ENCODE assay signal across 26 cellular contexts in genomic region chr5:153985498-153985897, GRCh38.
"Had no signal": no experiment of that assay in that cellular context is flagged by ENCODE, and none has a peak within 500 bp of the region (broad histone marks: within the 10 kb centered on the region; RNA-seq: fewer than 3 reads in every experiment).

No MANE protein-coding gene starts in this region.

- H3K27me3 ChIP-seq: brain microvascular endothelial cell, dorsolateral prefrontal cortex, esophagus squamous epithelium, gastroesophageal sphincter, heart right ventricle, hepatocyte had no signal

- H3K27ac ChIP-seq: brain microvascular endothelial cell, coronary artery, dorsolateral prefrontal cortex, gastroesophageal sphincter, heart right ventricle, hepatocyte, WERI-Rb-1 had no signal

- H3K4me3 ChIP-seq: coronary artery, dorsolateral prefrontal cortex, esophagus squamous epithelium, gastroesophageal sphincter, heart right ventricle, hepatocyte had no signal

- ATAC-seq: activated CD4-positive, CD25-positive, alpha-beta regulatory T cell treated with anti-CD3 and anti-CD28 coated beads, Interleukin-2, amount 50 U/mL, for 24 hours; activated CD8-positive, alpha-beta T cell treated with anti-CD3 and anti-CD28 coated beads for 36 hours; activated T-cell treated with anti-CD3 and anti-CD28 coated beads, Interleukin-2, amount 50 U/mL, for 4 hours; activated T-helper 17 cell treated with anti-CD3 and anti-CD28 coated beads, Interleukin-2, amount 50 U/mL, for 72 hours; gastroesophageal sphincter; heart right ventricle had no signal

- H3K9me3 ChIP-seq: esophagus squamous epithelium, gastroesophageal sphincter, heart right ventricle had no signal

- DNase-seq: activated B cell treated with CpG ODN at 0.5 μM for 24 hours; activated CD4-positive, alpha-beta T cell treated with anti-CD3 and anti-CD28 coated beads for 48 hours; activated CD4-positive, alpha-beta T cell treated with anti-CD3 and anti-CD28 coated beads, Interleukin-2, amount 50 U/mL, for 1 hour; activated CD4-positive, alpha-beta T cell treated with anti-CD3 and anti-CD28 coated beads, Interleukin-2, amount 50 U/mL, for 48 hours; activated CD8-positive, alpha-beta memory T cell treated with anti-CD3 and anti-CD28 coated beads for 24 hours; activated CD8-positive, alpha-beta T cell treated with anti-CD3 and anti-CD28 coated beads for 36 hours; activated effector memory CD4-positive, alpha-beta T cell treated with Interleukin-2 at 50 U/mL for 16 hours; activated gamma-delta T cell treated with Interleukin-2 at 50 U/mL for 16 hours; activated naive CD4-positive, alpha-beta T cell treated with anti-CD3 and anti-CD28 coated beads, Interleukin-2, amount 50 U/mL, for 16 hours; activated naive CD4-positive, alpha-beta T cell treated with Interleukin-2 at 50 U/mL for 16 hours; activated T-cell treated with anti-CD3 and anti-CD28 coated beads, Interleukin-2, amount 50 U/mL, for 4 hours; amniotic stem cell; anterior cingulate cortex; brain microvascular endothelial cell; dorsolateral prefrontal cortex; effector memory CD4-positive, alpha-beta T cell; esophagus squamous epithelium; foreskin melanocyte; heart right ventricle; T1000; WERI-Rb-1 had no signal

- H3K4me1 ChIP-seq: gastroesophageal sphincter had no signal

- H3K36me3 ChIP-seq: brain microvascular endothelial cell, esophagus squamous epithelium, WERI-Rb-1 had no signal
